In the genomic region with DNA sequence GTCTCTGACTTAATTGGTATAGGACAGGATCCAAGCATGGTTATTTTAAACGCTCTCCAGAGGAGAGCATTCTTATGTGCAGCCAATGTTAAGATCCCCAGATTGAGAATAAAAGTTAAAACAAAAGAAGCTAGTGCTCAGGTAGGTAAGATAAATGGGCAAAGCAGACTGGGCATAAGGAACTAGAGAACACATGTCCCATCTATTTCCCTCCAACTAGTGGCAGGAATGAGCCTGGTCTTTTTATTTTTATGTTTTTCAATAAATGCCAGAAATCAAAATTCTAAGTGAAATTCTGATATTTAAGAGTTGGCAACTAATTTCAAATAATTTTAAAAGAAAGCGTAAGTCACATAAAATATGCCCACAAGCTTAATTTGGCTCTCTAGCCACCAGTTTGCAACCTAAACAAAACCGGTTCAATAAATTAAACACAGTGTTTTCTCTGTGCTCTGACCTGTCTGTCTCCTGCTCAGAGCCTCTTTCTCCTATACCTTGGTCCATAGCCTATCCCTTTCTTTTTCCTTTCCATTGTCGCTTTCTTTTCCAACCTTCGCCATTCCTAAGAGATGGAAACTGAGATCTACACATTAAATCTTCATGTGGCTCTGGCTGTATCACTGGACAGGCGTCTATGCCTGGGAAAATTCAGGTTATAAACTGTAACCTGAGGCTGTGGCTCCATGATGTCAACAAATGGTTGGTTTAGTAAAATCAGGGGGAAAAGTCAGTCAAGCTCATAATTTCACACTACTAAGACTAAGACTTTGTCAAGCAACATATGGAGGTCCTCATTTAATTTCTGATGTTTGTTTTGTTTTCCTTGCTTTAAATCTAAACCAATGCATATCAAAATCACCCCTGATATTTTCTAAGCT, we compare ENCODE assay signal across 9 cellular contexts. TPM values are rescaled to one million over a fixed set of nuclear protein-coding genes. Genes with fewer than 3 reads are reported as not detected.
DNase-seq lines count a peak whose midpoint lies in the region; TF ChIP-seq lines count a peak whose summit lies in the region.
"Had no signal": no experiment of that assay in that cellular context is flagged by ENCODE, and none has a peak within 500 bp of the region (broad histone marks: within the 10 kb centered on the region; RNA-seq: fewer than 3 reads in every experiment).

No MANE protein-coding gene starts in this region.

- H3K4me1 Mint-ChIP-seq in activated naive CD4-positive, alpha-beta T cell treated with anti-CD3 and anti-CD28 coated beads, Interleukin-2, amount 50 U/mL, for 24 hours, result peaks cover 7% of the 10 kb centered on the region
- peaks cover 20% of the 10 kb centered on the region for H3K4me1 Mint-ChIP-seq in activated CD4-positive, alpha-beta memory T cell treated with anti-CD3 and anti-CD28 coated beads, Interleukin-2, amount 10 ng/mL, durations not matched to agents 7 days and 5 days

- H3K27me3 Mint-ChIP-seq in activated naive CD4-positive, alpha-beta T cell treated with anti-CD3 and anti-CD28 coated beads, Interleukin-2, amount 50 U/mL, for 24 hours, result no peaks in the 10 kb centered on the region
- no peaks in the 10 kb centered on the region for H3K27me3 Mint-ChIP-seq in activated CD4-positive, alpha-beta memory T cell treated with anti-CD3 and anti-CD28 coated beads, Interleukin-2, amount 10 ng/mL, durations not matched to agents 7 days and 5 days

- no peaks in the 10 kb centered on the region for H3K9me3 Mint-ChIP-seq in activated naive CD4-positive, alpha-beta T cell treated with anti-CD3 and anti-CD28 coated beads, Interleukin-2, amount 50 U/mL, for 24 hours
- no peaks in the 10 kb centered on the region for H3K9me3 Mint-ChIP-seq in activated CD4-positive, alpha-beta memory T cell treated with anti-CD3 and anti-CD28 coated beads, Interleukin-2, amount 10 ng/mL, durations not matched to agents 7 days and 5 days

- peaks cover 9% of the 10 kb centered on the region for H3K36me3 Mint-ChIP-seq in activated naive CD4-positive, alpha-beta T cell treated with anti-CD3 and anti-CD28 coated beads, Interleukin-2, amount 50 U/mL, for 24 hours
- peaks cover 20% of the 10 kb centered on the region for H3K36me3 Mint-ChIP-seq in activated CD4-positive, alpha-beta memory T cell treated with anti-CD3 and anti-CD28 coated beads, Interleukin-2, amount 10 ng/mL, durations not matched to agents 7 days and 5 days (ENCODE audit: low read depth)

- H3K4me3 ChIP-seq in left ventricle myocardium inferior, result peak overlapping the region; percentile 5
- no peak overlapping the region for H3K4me3 ChIP-seq in thymus (ENCODE audit: low read length)

- H3K4me1 ChIP-seq in left ventricle myocardium inferior, result peaks cover 90% of the 10 kb centered on the region
- H3K4me1 ChIP-seq in thymus (ENCODE audit: control insufficient read depth, insufficient read depth, low read length), result peaks cover 24% of the 10 kb centered on the region

- WGBS in thymus, result 96% methylated on average over 6 of the region's 6 CpGs

- H3K36me3 ChIP-seq in left ventricle myocardium inferior, result no peaks in the 10 kb centered on the region
- peaks cover 7% of the 10 kb centered on the region for H3K36me3 ChIP-seq in thymus (ENCODE audit: control insufficient read depth, insufficient read depth)

- intact Hi-C loops in left ventricle myocardium inferior (cut with micrococcal nuclease), result loop anchor here (10.0 kb wide), 1 partner anchor 59 kb away; no protein-coding TSS in a partner anchor

- peak overlapping the region; percentile 78 for H3K27ac Mint-ChIP-seq in activated naive CD4-positive, alpha-beta T cell treated with anti-CD3 and anti-CD28 coated beads, Interleukin-2, amount 50 U/mL, for 24 hours
- H3K27ac Mint-ChIP-seq in activated CD4-positive, alpha-beta memory T cell treated with anti-CD3 and anti-CD28 coated beads, Interleukin-2, amount 10 ng/mL, durations not matched to agents 7 days and 5 days, result peak overlapping the region; percentile 25

- peak overlapping the region; percentile 81 for H3K4me3 Mint-ChIP-seq in activated naive CD4-positive, alpha-beta T cell treated with anti-CD3 and anti-CD28 coated beads, Interleukin-2, amount 50 U/mL, for 24 hours
- H3K4me3 Mint-ChIP-seq in activated CD4-positive, alpha-beta memory T cell treated with anti-CD3 and anti-CD28 coated beads, Interleukin-2, amount 10 ng/mL, durations not matched to agents 7 days and 5 days, result peak overlapping the region; percentile 14

- CTCF ChIA-PET in activated CD4-positive, alpha-beta memory T cell treated with anti-CD3 and anti-CD28 coated beads, Interleukin-2, amount 10 ng/mL, durations not matched to agents 7 days and 5 days (lab: Charles Lee), result interaction anchor here (1.1 kb wide), 2 partner anchors 26 to 271 kb away, joined by 3 read pairs; no protein-coding TSS in a partner anchor

- POLR2A ChIA-PET in activated CD4-positive, alpha-beta memory T cell treated with anti-CD3 and anti-CD28 coated beads, Interleukin-2, amount 10 ng/mL, durations not matched to agents 7 days and 5 days (lab: Charles Lee), result interaction anchor here (1.0 to 8.6 kb wide), 9 partner anchors 9 to 534 kb away, joined by 3 to 221 read pairs (median 4); a partner anchor contains a TSS

- in situ Hi-C loops in G401 (cut with HindIII; ENCODE audit: low sequenced_read_pairs), result no loop called here

- H3K27me3 ChIP-seq in left ventricle myocardium inferior (ENCODE audit: low read depth) (peaks cover 19% of the 10 kb centered on the region), thymus (ENCODE audit: control insufficient read depth, insufficient read depth) (no peaks in the 10 kb centered on the region)

- no peak for DNase-seq in activated naive CD4-positive, alpha-beta T cell treated with anti-CD3 and anti-CD28 coated beads, Interleukin-2, amount 50 U/mL, for 16 hours
- DNase-seq in activated CD4-positive, alpha-beta memory T cell treated with anti-CD3 and anti-CD28 coated beads, Interleukin-2, amount 10 ng/mL, durations not matched to agents 7 days and 5 days, result no peak
- DNase-seq in left ventricle myocardium inferior, result no peak
- no peak for DNase-seq in mucosa of gallbladder (ENCODE audit: low spot score)
- no peak for DNase-seq in G401 (ENCODE audit: low spot score)
- no peak for DNase-seq in OCI-M2 (lab: John Stamatoyannopoulos, UW; ENCODE audit: unreplicated experiment)
- DNase-seq: NCI-H510A had no signal

- no peaks in the 10 kb centered on the region for H3K9me3 ChIP-seq in left ventricle myocardium inferior (replicated peaks)
- H3K9me3 ChIP-seq in thymus (ENCODE audit: control insufficient read depth), result no peaks in the 10 kb centered on the region

- peak; percentile 49 for TF ChIP-seq CTCF in left ventricle myocardium inferior (IDR thresholded peaks at IDR 0.05; ENCODE audit: borderline replicate concordance)

- H3K27ac ChIP-seq in left ventricle myocardium inferior (replicated peaks) (peak overlapping the region; percentile 86), thymus (ENCODE audit: low read depth) (peak overlapping the region; percentile 68)

RNA-seq across cellular contexts. Expression of a gene that starts 5.5 kb away (rescaled TPM):
- total RNA-seq in activated CD4-positive, alpha-beta memory T cell treated with anti-CD3 and anti-CD28 coated beads, Interleukin-2, amount 10 ng/mL, durations not matched to agents 7 days and 5 days, result 100 to 1,000 TPM; 209 to 214 TPM
- total RNA-seq in left ventricle myocardium inferior (134 TPM), mucosa of gallbladder (70.2 TPM)
- polyA plus RNA-seq in thymus, result 54.4 TPM
- 45.7 and 61.6 TPM in 2 replicates for total RNA-seq in G401 (2014; rRNA removed; shearing (Covaris generic))
